Comparison of ENCODE assay signal across 1 cellular context in the genomic region with DNA sequence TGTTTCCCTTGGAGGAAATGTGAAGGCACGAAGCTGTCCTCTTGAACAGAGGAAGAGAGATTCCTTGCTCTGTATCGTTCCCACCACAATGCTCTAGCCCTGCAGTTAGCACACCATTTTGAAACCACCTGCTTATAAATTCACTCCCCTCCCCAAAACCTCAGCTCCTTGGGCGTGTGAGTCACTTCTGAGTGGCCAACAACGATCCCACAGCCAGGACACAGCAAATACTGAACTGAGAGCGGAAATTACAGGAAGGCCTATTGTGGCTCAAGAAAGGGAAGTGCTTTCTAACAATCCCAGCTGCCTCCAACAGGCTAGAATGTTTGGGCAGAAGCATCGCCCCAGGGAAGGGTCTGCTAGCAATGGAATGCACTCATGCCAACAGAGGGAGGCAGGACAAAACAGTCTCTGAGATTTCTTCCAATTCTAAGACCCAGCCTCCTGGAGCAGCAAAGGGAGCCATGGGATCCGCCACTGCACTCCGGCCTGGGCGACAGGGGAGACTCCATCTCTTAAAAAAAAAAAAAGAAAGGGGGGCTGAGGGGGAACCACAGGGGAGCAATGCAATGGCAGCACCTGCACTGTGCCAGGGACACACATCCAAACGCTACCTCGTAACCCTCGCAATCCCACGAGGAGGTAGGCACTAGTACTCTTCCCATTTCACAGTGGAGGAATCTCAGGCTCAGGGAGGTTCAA.
TF ChIP-seq lines count a peak whose summit lies in the region.

No MANE protein-coding gene starts in this region.

TF ChIP-seq in IMR-90, 13 proteins besides CTCF, POLR2A, EP300 and RAD21 (continued from another document):
- TF ChIP-seq, protein P1, sequence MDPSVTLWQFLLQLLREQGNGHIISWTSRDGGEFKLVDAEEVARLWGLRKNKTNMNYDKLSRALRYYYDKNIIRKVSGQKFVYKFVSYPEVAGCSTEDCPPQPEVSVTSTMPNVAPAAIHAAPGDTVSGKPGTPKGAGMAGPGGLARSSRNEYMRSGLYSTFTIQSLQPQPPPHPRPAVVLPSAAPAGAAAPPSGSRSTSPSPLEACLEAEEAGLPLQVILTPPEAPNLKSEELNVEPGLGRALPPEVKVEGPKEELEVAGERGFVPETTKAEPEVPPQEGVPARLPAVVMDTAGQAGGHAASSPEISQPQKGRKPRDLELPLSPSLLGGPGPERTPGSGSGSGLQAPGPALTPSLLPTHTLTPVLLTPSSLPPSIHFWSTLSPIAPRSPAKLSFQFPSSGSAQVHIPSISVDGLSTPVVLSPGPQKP (IDR thresholded peaks at IDR 0.05; ENCODE audit: borderline replicate concordance, low read depth, low read length): no peak
- TF ChIP-seq BHLHE40 (IDR thresholded peaks at IDR 0.05; ENCODE audit: low read depth, low read length) (no peak), CEBPB (IDR thresholded peaks at IDR 0.05; ENCODE audit: low read depth, low read length) (no peak), MXI1 (IDR thresholded peaks at IDR 0.05; ENCODE audit: borderline replicate concordance, low read depth, low read length) (no peak), FOS (IDR thresholded peaks at IDR 0.05; ENCODE audit: low read depth, low read length) (no peak), NFE2L2 (IDR thresholded peaks at IDR 0.05; ENCODE audit: low read depth, low read length) (no peak), MAZ (IDR thresholded peaks at IDR 0.05; ENCODE audit: borderline replicate concordance, low read depth, low read length) (no peak), SMC3 (IDR thresholded peaks at IDR 0.05; ENCODE audit: low read depth, low read length) (no peak)
- TF ChIP-seq, protein P2, sequence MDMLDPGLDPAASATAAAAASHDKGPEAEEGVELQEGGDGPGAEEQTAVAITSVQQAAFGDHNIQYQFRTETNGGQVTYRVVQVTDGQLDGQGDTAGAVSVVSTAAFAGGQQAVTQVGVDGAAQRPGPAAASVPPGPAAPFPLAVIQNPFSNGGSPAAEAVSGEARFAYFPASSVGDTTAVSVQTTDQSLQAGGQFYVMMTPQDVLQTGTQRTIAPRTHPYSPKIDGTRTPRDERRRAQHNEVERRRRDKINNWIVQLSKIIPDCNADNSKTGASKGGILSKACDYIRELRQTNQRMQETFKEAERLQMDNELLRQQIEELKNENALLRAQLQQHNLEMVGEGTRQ (IDR thresholded peaks at IDR 0.05; ENCODE audit: low read depth, low read length): no peak
TF ChIP-seq in IMR-90: peak in this region for 0.
